8 cellular contexts compared by ENCODE assay signal in the genomic region with DNA sequence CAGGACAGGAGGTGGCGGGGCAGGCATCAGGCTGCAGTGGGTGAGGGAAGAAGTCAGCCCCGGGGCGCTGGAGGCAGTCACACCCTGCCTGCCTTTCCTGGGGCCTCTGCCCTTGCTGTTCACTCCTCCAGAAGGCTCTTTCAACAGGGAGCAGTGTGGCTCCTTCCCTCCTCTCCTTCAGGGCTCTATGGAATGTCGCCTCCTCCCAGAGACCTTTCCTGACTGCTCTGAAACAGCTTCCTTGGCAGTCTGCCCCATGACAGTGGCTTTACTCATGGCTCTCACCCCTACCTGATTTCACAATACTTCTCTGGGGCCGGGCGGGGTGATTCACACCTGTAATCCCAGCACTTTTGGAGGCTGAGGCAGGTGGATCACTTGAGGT. TPM values are rescaled to one million over a fixed set of nuclear protein-coding genes. Genes with fewer than 3 reads are reported as not detected.
DNase-seq lines count a peak whose midpoint lies in the region; ATAC-seq and TF ChIP-seq lines count a peak whose summit lies in the region.

No MANE protein-coding gene starts in this region.

- H3K27ac ChIP-seq in caudate nucleus (ENCODE audit: low read depth, low read length), result no peak overlapping the region

- H3K36me3 Mint-ChIP-seq in activated naive CD8-positive, alpha-beta T cell treated with anti-CD3 and anti-CD28 coated beads for 36 hours, result peaks cover 60% of the 10 kb centered on the region

- DNase-seq in AG10803 (ENCODE audit: low read depth), result peak; percentile 91
- DNase-seq in NCI-H2029 treated with DMSO at 0.1 percent for 48 hours (lab: John Stamatoyannopoulos, UW), result peak; percentile 40
- DNase-seq in activated naive CD8-positive, alpha-beta T cell treated with anti-CD3 and anti-CD28 coated beads for 36 hours, result peak; percentile 45
- peak; percentile 90 for DNase-seq in left lobe of liver (ENCODE audit: low spot score)
- no peak for DNase-seq in DMS79 treated with DMSO at 0.1 percent for 48 hours (lab: John Stamatoyannopoulos, UW)
- DNase-seq in caudate nucleus (lab: John Stamatoyannopoulos, UW), result no peak
- no peak for DNase-seq in superior temporal gyrus (ENCODE audit: extremely low spot score)

- peak overlapping the region; percentile 29 for H3K4me3 Mint-ChIP-seq in activated naive CD8-positive, alpha-beta T cell treated with anti-CD3 and anti-CD28 coated beads for 36 hours

- no peaks in the 10 kb centered on the region for H3K9me3 Mint-ChIP-seq in activated naive CD8-positive, alpha-beta T cell treated with anti-CD3 and anti-CD28 coated beads for 36 hours

- no peak for TF ChIP-seq CTCF in AG10803 (conservative IDR thresholded peaks at IDR 0.05; ENCODE audit: low read length)

- peak overlapping the region; percentile 98 for H3K27ac Mint-ChIP-seq in activated naive CD8-positive, alpha-beta T cell treated with anti-CD3 and anti-CD28 coated beads for 36 hours

- H3K4me1 Mint-ChIP-seq in activated naive CD8-positive, alpha-beta T cell treated with anti-CD3 and anti-CD28 coated beads for 36 hours, result peaks cover 86% of the 10 kb centered on the region

- H3K4me3 ChIP-seq in AG10803 (ENCODE audit: low read length), result no peak overlapping the region

- no peaks in the 10 kb centered on the region for H3K27me3 Mint-ChIP-seq in activated naive CD8-positive, alpha-beta T cell treated with anti-CD3 and anti-CD28 coated beads for 36 hours

- peak; percentile 82 for ATAC-seq in left lobe of liver
- ATAC-seq in HG03108 (IDR thresholded peaks at IDR 0.05; ENCODE audit: unreplicated experiment), result no peak

RNA-seq across cellular contexts. Expression of a gene that starts 7.1 kb away (rescaled TPM):
- total RNA-seq in activated naive CD8-positive, alpha-beta T cell treated with anti-CD3 and anti-CD28 coated beads for 36 hours, result 10 to 100 TPM; 78.6 to 85.5 TPM
- total RNA-seq in left lobe of liver, result 7.9 TPM

RNA-seq across cellular contexts. Expression of a gene that starts 17.4 kb away (rescaled TPM):
- total RNA-seq in activated naive CD8-positive, alpha-beta T cell treated with anti-CD3 and anti-CD28 coated beads for 36 hours, result 10 to 100 TPM; 15.0 to 15.6 TPM
- total RNA-seq in left lobe of liver, result 12.8 TPM

Comparison
In these comparisons a context has a peak if more than half of its experiments do, and no peak if none do; other contexts are left out.
1. DNase-seq: peak in AG10803 (single experiment), NCI-H2029 treated with DMSO at 0.1 percent for 48 hours (single experiment), activated naive CD8-positive, alpha-beta T cell treated with anti-CD3 and anti-CD28 coated beads for 36 hours (single experiment) and left lobe of liver (single experiment); none in DMS79 treated with DMSO at 0.1 percent for 48 hours (single experiment), caudate nucleus (0 of 61) and superior temporal gyrus (single experiment).